ENCODE assay signal across 15 cellular contexts in genomic region chr11:17762309-17762974, GRCh38. TPM values are rescaled to one million over a fixed set of nuclear protein-coding genes. Genes with fewer than 3 reads are reported as not detected.
DNase-seq lines count a peak whose midpoint lies in the region; ATAC-seq, FAIRE-seq and TF ChIP-seq lines count a peak whose summit lies in the region.
"Had no signal": no experiment of that assay in that cellular context is flagged by ENCODE, and none has a peak within 500 bp of the region (broad histone marks: within the 10 kb centered on the region; RNA-seq: fewer than 3 reads in every experiment).

No MANE protein-coding gene starts in this region.

- H4K20me1 ChIP-seq in K562 (replicated peaks; ENCODE audit: control insufficient read depth, insufficient read depth, low read length) = peaks cover 12% of the 10 kb centered on the region; the same call in 1 of the 2 replicates

- intact Hi-C loops in K562 (cut with micrococcal nuclease) = loop anchor here (5.0 kb wide), 1 partner anchor 70 kb away; no protein-coding TSS in a partner anchor

- no TSS peak for BruUV-seq in K562 (replicated peaks; lab: Mats Ljungman, UMichigan)

- 0 out of 4 replicates have a peak overlapping the region, but pooled peaks of 1 of the 2 experiments have one; percentile 13 for H3K9ac ChIP-seq in K562 (ENCODE audit: insufficient read depth in 1 of 2, low read depth in 2 of 2, low read length in 2 of 2)
- H3K9ac ChIP-seq: KMS-11 had no signal

- H3K9me1 ChIP-seq in K562 (ENCODE audit: control insufficient read depth, insufficient read depth, low read length) = no peaks in the 10 kb centered on the region

- H3K27ac ChIP-seq in K562 (ENCODE audit: extremely low read depth, low read depth, low read length) = no peak overlapping the region
- H3K27ac ChIP-seq: epithelial cell of prostate, KMS-11, SK-N-MC had no signal

- WGBS in K562 (ENCODE audit: insufficient coverage, low coverage, missing lambda C conversion rate) = 11% methylated on average over 17 of the region's 17 CpGs

- TF ChIP-seq RAD21 in K562 (CRISPR knock-in tag; conservative IDR thresholded peaks at IDR 0.05 in 1 of 2, IDR thresholded peaks at IDR 0.05 in 1 of 2) = peak; percentile 11 to 63; a peak in 2 of 4 replicates

- TF ChIP-seq POLR2A in K562 (conservative IDR thresholded peaks at IDR 0.05) = no peak

- peaks cover 0 to 17% of the 10 kb centered on the region in 2 experiments; a peak in 3 of 5 replicates for H3K27me3 ChIP-seq in K562 (ENCODE audit: control insufficient read depth in 2 of 2, insufficient read depth in 2 of 2, low read length in 2 of 2)

- peaks cover 0 to 5% of the 10 kb centered on the region in 2 experiments; a peak in 1 of 5 replicates for H3K4me1 ChIP-seq in K562 (replicated peaks in 1 of 2; ENCODE audit: control insufficient read depth in 2 of 2, insufficient read depth in 2 of 2, low read length in 2 of 2)

- peak; percentile 69 for FAIRE-seq in K562 (lab: Jason Lieb, UNC)

- H3K4me3 ChIP-seq in K562 = no peak overlapping the region
- H3K4me3 ChIP-seq: SK-N-MC had no signal

- H3K79me2 ChIP-seq in K562 (ENCODE audit: control insufficient read depth, insufficient read depth, low read length) = no peaks in the 10 kb centered on the region

- TF ChIP-seq CTCF in GM12874 (IDR thresholded peaks at IDR 0.05; ENCODE audit: insufficient read depth, low read depth, low read length) = 0 out of 2 replicates have a peak, but pooled peaks have one; percentile 17
- peak; percentile 26 to 36 (median 28); a peak in 3 of 6 replicates for TF ChIP-seq CTCF in K562 (IDR thresholded peaks at IDR 0.05 in 2 of 3, conservative IDR thresholded peaks at IDR 0.05 in 1 of 3; ENCODE audit: insufficient read depth in 2 of 3, low read depth in 1 of 3, low read length in 3 of 3)
- no peak for TF ChIP-seq CTCF in omental fat pad (IDR thresholded peaks at IDR 0.05)

- no peaks in the 10 kb centered on the region for H3K36me3 ChIP-seq in K562 (ENCODE audit: control insufficient read depth, insufficient read depth, low read length)

- H3K9me3 ChIP-seq in K562 (replicated peaks; ENCODE audit: control insufficient read depth, insufficient read depth, low read depth, low read length) = no peaks in the 10 kb centered on the region

- DNase-seq in HT-29 (ENCODE audit: low spot score) (peak; percentile 50), K562 (ENCODE audit: extremely low read depth in 1 of 4, low spot score in 3 of 4) (peak; percentile 41 to 48 (median 45)), NCI-H524 (lab: John Stamatoyannopoulos, UW) (no peak), omental fat pad (ENCODE audit: low spot score) (no peak), NCI-H748 treated with DMSO at 0.1 percent for 48 hours (lab: John Stamatoyannopoulos, UW) (no peak)
- DNase-seq: CD4-positive, CD25-positive, alpha-beta regulatory T cell; NCI-H446; stimulated activated CD4-positive, alpha-beta T cell treated with anti-CD3 and anti-CD28 coated beads, Interleukin-1b, Interleukin-23, amount 100 ng/mL, for 48 hours had no signal

- CTCF ChIA-PET in K562 (lab: Yijun Ruan, JAX; ENCODE audit: low intra/inter-chr PET ratio) = interaction anchor here (4.7 kb wide), 1 partner anchor 217 kb away, joined by 42 read pairs; no protein-coding TSS in a partner anchor

- ATAC-seq in GM21381 (IDR thresholded peaks at IDR 0.05; ENCODE audit: unreplicated experiment) (peak; percentile 60), K562 (peak; percentile 71), omental fat pad (ENCODE audit: low FRiP score) (no peak), HG02840 (IDR thresholded peaks at IDR 0.05; ENCODE audit: low FRiP score, unreplicated experiment) (no peak)

- H3K4me2 ChIP-seq in K562 (ENCODE audit: insufficient read depth, low read length) = no peak overlapping the region
- H3K4me2 ChIP-seq: KMS-11 had no signal

- H2AFZ ChIP-seq in K562 (ENCODE audit: low read depth, low read length) = no peak overlapping the region

- no peak for TF ChIP-seq EP300 in K562 (IDR thresholded peaks at IDR 0.05; ENCODE audit: low read length)

- POLR2A ChIA-PET in K562 (lab: Yijun Ruan, JAX) = no interaction called here

- in situ Hi-C loops in K562 (cut with MboI) = no loop called here

TF ChIP-seq in K562, 482 proteins besides CTCF, POLR2A, EP300 and RAD21 (continues in another document):
- peak; percentile 82 for TF ChIP-seq CREM (IDR thresholded peaks at IDR 0.05; ENCODE audit: low read depth)
- TF ChIP-seq BCOR (IDR thresholded peaks at IDR 0.05) = 0 out of 2 replicates have a peak, but pooled peaks have one; percentile 11
- no peak for TF ChIP-seq ZNF395 (CRISPR knock-in tag; IDR thresholded peaks at IDR 0.05)
- no peak for TF ChIP-seq NONO (IDR thresholded peaks at IDR 0.05; ENCODE audit: low read depth in 2 of 2, low read length in 1 of 2)
- TF ChIP-seq ELF2 (CRISPR knock-in tag; IDR thresholded peaks at IDR 0.05) = no peak
- TF ChIP-seq JUND (IDR thresholded peaks at IDR 0.05; ENCODE audit: borderline replicate concordance, low read depth, low read length) = no peak; the same call in 1 of the 2 replicates
- peak; percentile 29; the same call in 1 of the 3 replicates for TF ChIP-seq JUND (tag; IDR thresholded peaks at IDR 0.05; ENCODE audit: borderline replicate concordance, low read depth, low read length)
- TF ChIP-seq ELK1 (CRISPR knock-in tag; IDR thresholded peaks at IDR 0.05) = no peak
- no peak for TF ChIP-seq IRF2 (CRISPR knock-in tag; IDR thresholded peaks at IDR 0.05)
- TF ChIP-seq ILF3 (IDR thresholded peaks at IDR 0.05; ENCODE audit: borderline replicate concordance) = no peak

RNA-seq across cellular contexts. Expression of gene KCNC1, which starts 27.9 kb away (rescaled TPM):
- total RNA-seq in HT-29 (2014; rRNA removed; shearing (Covaris generic)) = not detected in 2 replicates
- total RNA-seq in K562 (2011; cell fraction: chromatin; rRNA removed; ENCODE audit: low replicate concordance) = 0.19 TPM in 1 of 2 replicates, not detected in the other
- total RNA-seq in K562 (2011; cell fraction: nucleolus; rRNA removed) = not detected in 2 replicates
- not detected in 2 replicates for total RNA-seq in K562 (2011; cell fraction: nucleoplasm; rRNA removed)
- total RNA-seq in K562 (2014; rRNA removed) = not detected in 2 replicates
- not detected in 2 replicates for total RNA-seq in K562 (2014; rRNA removed; fragmentation: Illumina TruSeq; extraction: Trizol)
- total RNA-seq in K562 (2015; rRNA removed; fragmentation: Illumina TruSeq; extraction: Trizol) = not detected in 2 replicates
- not detected in 2 replicates for total RNA-seq in K562 (2021)
- not detected in 2 replicates for polyA plus RNA-seq in K562 (2011; rRNA removed)
- not detected in 2 replicates for polyA plus RNA-seq in K562 (2011; cell fraction: cytosol; rRNA removed)
- not detected in 2 replicates for polyA plus RNA-seq in K562 (2011; cell fraction: nucleus; rRNA removed)
- 0.12 and 0.17 TPM in 2 replicates for polyA plus RNA-seq in K562 (2012)
- not detected in 2 replicates for polyA plus RNA-seq in K562 (2014; fragmentation: Illumina TruSeq; extraction: Trizol)
- polyA plus RNA-seq in K562 (2014; fragmentation: Nextera tagmentation; extraction: Ambion mirVana) = under 1 TPM in 1 of 2 experiments, not detected in 1; 0.08 TPM
- polyA plus RNA-seq in K562 (2014; rRNA removed) = 0.05 TPM in 1 of 2 replicates, not detected in the other
- not detected in 2 replicates for polyA minus RNA-seq in K562 (2011; rRNA and poly(A)+ RNA removed)
- not detected in 2 replicates for polyA minus RNA-seq in K562 (2011; cell fraction: cytosol; rRNA and poly(A)+ RNA removed)
- polyA minus RNA-seq in K562 (2011; cell fraction: nucleus; rRNA and poly(A)+ RNA removed) = not detected in 2 replicates
- not detected for total RNA-seq in omental fat pad
- total RNA-seq: CD4-positive, CD25-positive, alpha-beta regulatory T cell; mesenteric fat pad had no signal

RNA-seq across cellular contexts. Expression of gene MYOD1, which starts 43.1 kb away (rescaled TPM):
- not detected in 2 replicates for total RNA-seq in HT-29 (2014; rRNA removed; shearing (Covaris generic))
- total RNA-seq in K562 (2011; cell fraction: chromatin; rRNA removed; ENCODE audit: low replicate concordance) = not detected in 2 replicates
- total RNA-seq in K562 (2011; cell fraction: nucleolus; rRNA removed) = not detected in 2 replicates
- not detected in 2 replicates for total RNA-seq in K562 (2011; cell fraction: nucleoplasm; rRNA removed)
- total RNA-seq in K562 (2014; rRNA removed) = not detected in 2 replicates
- total RNA-seq in K562 (2014; rRNA removed; fragmentation: Illumina TruSeq; extraction: Trizol) = not detected in 2 replicates
- not detected in 2 replicates for total RNA-seq in K562 (2015; rRNA removed; fragmentation: Illumina TruSeq; extraction: Trizol)
- total RNA-seq in K562 (2021) = not detected in 2 replicates
- not detected in 2 replicates for polyA plus RNA-seq in K562 (2011; rRNA removed)
- polyA plus RNA-seq in K562 (2011; cell fraction: cytosol; rRNA removed) = not detected in 2 replicates
- polyA plus RNA-seq in K562 (2011; cell fraction: nucleus; rRNA removed) = not detected in 2 replicates
- not detected in 2 replicates for polyA plus RNA-seq in K562 (2012)
- polyA plus RNA-seq in K562 (2014; fragmentation: Illumina TruSeq; extraction: Trizol) = not detected in 2 replicates
- polyA plus RNA-seq in K562 (2014; fragmentation: Nextera tagmentation; extraction: Ambion mirVana) = not detected
- not detected in 2 replicates for polyA plus RNA-seq in K562 (2014; rRNA removed)
- polyA minus RNA-seq in K562 (2011; rRNA and poly(A)+ RNA removed) = not detected in 2 replicates
- polyA minus RNA-seq in K562 (2011; cell fraction: cytosol; rRNA and poly(A)+ RNA removed) = not detected in 2 replicates
- not detected in 2 replicates for polyA minus RNA-seq in K562 (2011; cell fraction: nucleus; rRNA and poly(A)+ RNA removed)
- total RNA-seq in omental fat pad = not detected
- total RNA-seq: CD4-positive, CD25-positive, alpha-beta regulatory T cell; mesenteric fat pad had no signal
- polyA plus RNA-seq: CD4-positive, CD25-positive, alpha-beta regulatory T cell had no signal

Comparison
In these comparisons a context has a peak if more than half of its experiments do, and no peak if none do; other contexts are left out.
1. CTCF ChIP-seq: peak in GM12874 (single experiment) and K562 (3 of 3); none in omental fat pad (0 of 3).
2. ATAC-seq: peak in GM21381 (single experiment) and K562 (single experiment); none in omental fat pad (single experiment) and HG02840 (single experiment).
3. DNase-seq: peak in HT-29 (single experiment) and K562 (4 of 4); none in NCI-H524 (0 of 2), omental fat pad (single experiment) and NCI-H748 treated with DMSO at 0.1 percent for 48 hours (single experiment).